8 cellular contexts compared by ENCODE assay signal in the genomic region with DNA sequence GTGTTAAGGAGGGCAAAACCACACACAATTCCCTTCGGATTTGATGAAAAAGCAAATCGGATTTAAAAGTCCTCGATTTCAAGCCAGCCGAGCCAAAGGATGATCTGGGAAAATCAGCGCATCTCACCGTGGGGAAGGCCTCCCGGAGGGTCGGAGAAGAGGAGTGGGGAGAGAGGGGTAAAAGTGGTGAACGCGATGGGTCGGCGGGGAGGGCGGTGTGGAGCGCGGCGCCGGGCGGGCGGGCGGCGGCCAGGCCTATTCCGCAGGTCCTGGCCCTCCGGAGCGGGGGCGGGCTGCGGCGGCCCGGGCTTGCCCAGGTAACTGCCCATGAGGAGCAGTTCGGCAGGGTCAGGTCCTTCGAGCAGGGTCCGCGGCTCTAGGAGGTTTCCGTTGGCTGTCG. TPM values are rescaled to one million over a fixed set of nuclear protein-coding genes. Genes with fewer than 3 reads are reported as not detected.
DNase-seq lines count a peak whose midpoint lies in the region; ATAC-seq and TF ChIP-seq lines count a peak whose summit lies in the region.
"Not testable (repeated sequence)": the region's sequence is repeated elsewhere in the genome, so short reads cannot be mapped to it uniquely, and the experiment has no call there.

No MANE protein-coding gene starts in this region.

- H3K27ac Mint-ChIP-seq in CD8-positive, alpha-beta T cell: peak overlapping the region; percentile 95
- peak overlapping the region; percentile 92 for H3K27ac Mint-ChIP-seq in activated naive CD4-positive, alpha-beta T cell treated with anti-CD3 and anti-CD28 coated beads, Interleukin-2, amount 10 ng/mL, durations not matched to agents 7 days and 5 days

- CTCF ChIA-PET in CD8-positive, alpha-beta T cell (lab: Charles Lee); activated naive CD4-positive, alpha-beta T cell treated with anti-CD3 and anti-CD28 coated beads, Interleukin-2, amount 10 ng/mL, durations not matched to agents 7 days and 5 days (lab: Charles Lee): not testable (repeated sequence)

- peaks cover 13% of the 10 kb centered on the region for H3K36me3 Mint-ChIP-seq in CD8-positive, alpha-beta T cell
- H3K36me3 Mint-ChIP-seq in activated naive CD4-positive, alpha-beta T cell treated with anti-CD3 and anti-CD28 coated beads, Interleukin-2, amount 10 ng/mL, durations not matched to agents 7 days and 5 days: not testable (repeated sequence)

- intact Hi-C loops in CD8-positive, alpha-beta T cell (cut with DNase I, micrococcal nuclease); esophagus muscularis mucosa (cut with DNase I); spleen (cut with DNase I; ENCODE audit: low total_unique reads): not testable (repeated sequence)

- peak in 2 of 7 experiments; percentile 12 to 22 for DNase-seq in CD8-positive, alpha-beta T cell
- not testable (repeated sequence) for DNase-seq in RWPE2 (ENCODE audit: low spot score); esophagus muscularis mucosa (ENCODE audit: extremely low spot score); spleen
- DNase-seq in activated naive CD4-positive, alpha-beta T cell treated with anti-CD3 and anti-CD28 coated beads, Interleukin-2, amount 10 ng/mL, durations not matched to agents 7 days and 5 days: peak; percentile 39
- DNase-seq in lung microvascular endothelial cell (ENCODE audit: low read depth in 2 of 2): peak; percentile 21 to 41

- H3K4me1 Mint-ChIP-seq in CD8-positive, alpha-beta T cell (ENCODE audit: low read depth); activated naive CD4-positive, alpha-beta T cell treated with anti-CD3 and anti-CD28 coated beads, Interleukin-2, amount 10 ng/mL, durations not matched to agents 7 days and 5 days: not testable (repeated sequence)

- TF ChIP-seq POLR2A in esophagus muscularis mucosa (IDR thresholded peaks at IDR 0.05; ENCODE audit: low read depth); spleen (IDR thresholded peaks at IDR 0.05): not testable (repeated sequence)

- 0% methylated on average over 14 of the region's 34 CpGs for WGBS in esophagus muscularis mucosa
- WGBS in spleen, 5 donors: 0 to 2% (median 1%) methylated on average over 8 to 25 of the region's 34 CpGs

- not testable (repeated sequence) for H3K9me3 Mint-ChIP-seq in CD8-positive, alpha-beta T cell; activated naive CD4-positive, alpha-beta T cell treated with anti-CD3 and anti-CD28 coated beads, Interleukin-2, amount 10 ng/mL, durations not matched to agents 7 days and 5 days

- peak overlapping the region; percentile 45 for H3K4me3 ChIP-seq in CD8-positive, alpha-beta T cell (ENCODE audit: low read depth, low read length)
- H3K4me3 ChIP-seq in RWPE2 (ENCODE audit: severe bottlenecking) (peak overlapping the region; percentile 82), esophagus muscularis mucosa (peak overlapping the region; percentile 58 to 69 (median 60)), spleen (peak overlapping the region in 5 of 8 donors; percentile 46 to 71 (median 52))

- not testable (repeated sequence) for TF ChIP-seq EP300 in esophagus muscularis mucosa (IDR thresholded peaks at IDR 0.05)

- H3K4me1 ChIP-seq in CD8-positive, alpha-beta T cell (ENCODE audit: insufficient read depth, low read length); RWPE2 (ENCODE audit: insufficient read depth, poor library complexity, severe bottlenecking): not testable (repeated sequence)
- H3K4me1 ChIP-seq in esophagus muscularis mucosa (peaks cover 0 to 17% (median 7%) of the 10 kb centered on the region in 4 donors), spleen (peaks cover 0 to 15% (median 0%) of the 10 kb centered on the region in 6 donors)

- H3K36me3 ChIP-seq in CD8-positive, alpha-beta T cell (ENCODE audit: insufficient read depth, low read length); RWPE2 (ENCODE audit: low read depth): not testable (repeated sequence)
- peaks cover 0 to 18% (median under 1%) of the 10 kb centered on the region in 4 donors for H3K36me3 ChIP-seq in esophagus muscularis mucosa
- H3K36me3 ChIP-seq in spleen: peaks cover 0 to 16% (median under 1%) of the 10 kb centered on the region in 6 donors

- not testable (repeated sequence) for TF ChIP-seq CTCF in CD8-positive, alpha-beta T cell (IDR thresholded peaks at IDR 0.05); RWPE2 (IDR thresholded peaks at IDR 0.05; ENCODE audit: poor library complexity, severe bottlenecking); esophagus muscularis mucosa (IDR thresholded peaks at IDR 0.05); spleen (IDR thresholded peaks at IDR 0.05 in 8 of 11, conservative IDR thresholded peaks at IDR 0.05 in 3 of 11)

- not testable (repeated sequence) for H3K27ac ChIP-seq in CD8-positive, alpha-beta T cell (ENCODE audit: low read depth, low read length)
- H3K27ac ChIP-seq in RWPE2 (ENCODE audit: poor library complexity, severe bottlenecking) (peak overlapping the region; percentile 54), esophagus muscularis mucosa (replicated peaks in 1 of 4) (peak overlapping the region; percentile 82 to 89 (median 86)), spleen (peak overlapping the region in 5 of 8 donors; percentile 85 to 88 (median 86))

- H3K27me3 Mint-ChIP-seq in CD8-positive, alpha-beta T cell (ENCODE audit: low read depth); activated naive CD4-positive, alpha-beta T cell treated with anti-CD3 and anti-CD28 coated beads, Interleukin-2, amount 10 ng/mL, durations not matched to agents 7 days and 5 days: not testable (repeated sequence)

- peak; percentile 33 for ATAC-seq in CD8-positive, alpha-beta T cell
- ATAC-seq in GM21717 (IDR thresholded peaks at IDR 0.05; ENCODE audit: unreplicated experiment) (peak; percentile 45), HG03442 (IDR thresholded peaks at IDR 0.05; ENCODE audit: unreplicated experiment) (peak; percentile 31), RWPE2 (ENCODE audit: low read depth) (peak; percentile 68)

- H3K27me3 ChIP-seq in CD8-positive, alpha-beta T cell (ENCODE audit: insufficient read depth, low read length); RWPE2 (ENCODE audit: insufficient read depth, poor library complexity, severe bottlenecking); esophagus muscularis mucosa; spleen (replicated peaks in 1 of 7): not testable (repeated sequence)

- POLR2A ChIA-PET in CD8-positive, alpha-beta T cell (lab: Charles Lee): not testable (repeated sequence)

- not testable (repeated sequence) for H3K9me3 ChIP-seq in CD8-positive, alpha-beta T cell (ENCODE audit: low read length); RWPE2 (ENCODE audit: severe bottlenecking); esophagus muscularis mucosa; spleen

- peak overlapping the region; percentile 89 for H3K4me3 Mint-ChIP-seq in CD8-positive, alpha-beta T cell
- peak overlapping the region; percentile 86 for H3K4me3 Mint-ChIP-seq in activated naive CD4-positive, alpha-beta T cell treated with anti-CD3 and anti-CD28 coated beads, Interleukin-2, amount 10 ng/mL, durations not matched to agents 7 days and 5 days

RNA-seq across cellular contexts. Expression of gene POMZP3, which starts 0.5 kb away (rescaled TPM):
- total RNA-seq in CD8-positive, alpha-beta T cell: 10 to 100 TPM; 29.4 to 31.6 TPM
- total RNA-seq in esophagus muscularis mucosa (10 to 100 TPM in 2 of 4 donors, 1 to 10 TPM in 2; 4.9 to 16.4 (median 9.3) TPM), lung microvascular endothelial cell (1.7 and 3.8 TPM in 2 replicates), spleen (10 to 100 TPM in 4 of 7 donors, 1 to 10 TPM in 3; 3.5 to 14.9 (median 10.1) TPM)
- 10 to 100 TPM in 2 of 3 donors, 1 to 10 TPM in 1; 7.9 to 12.9 (median 11.4) TPM for polyA plus RNA-seq in spleen
